Comparison of ENCODE assay signal across 30 cellular contexts in genomic region chr3:55729546-55729945, GRCh38.
"Had no signal": no experiment of that assay in that cellular context is flagged by ENCODE, and none has a peak within 500 bp of the region (broad histone marks: within the 10 kb centered on the region; RNA-seq: fewer than 3 reads in every experiment).

No MANE protein-coding gene starts in this region.

- H3K4me3 ChIP-seq: neural progenitor cell, ovary, psoas muscle, right lobe of liver, skin epidermis, smooth muscle cell, spleen, stomach, thoracic aorta, tibial artery, transverse colon, upper lobe of right lung, uterus had no signal

- H3K4me1 Mint-ChIP-seq: naive B cell; naive thymus-derived CD8-positive, alpha-beta T cell; stimulated activated memory B cell treated with anti-CD40 and anti-IgM and Interleukin-4, amounts not matched to agents 10 μg/mL and 1 μg/mL and 100 μg/mL, for 72 hours had no signal

- H3K36me3 Mint-ChIP-seq: naive B cell; naive thymus-derived CD8-positive, alpha-beta T cell; neural progenitor cell; stimulated activated memory B cell treated with anti-CD40 and anti-IgM and Interleukin-4, amounts not matched to agents 10 μg/mL and 1 μg/mL and 100 μg/mL, for 72 hours; type B pancreatic cell had no signal

- ATAC-seq: naive thymus-derived CD8-positive, alpha-beta T cell; psoas muscle; right cardiac atrium; right lobe of liver; upper lobe of right lung had no signal

- H3K9ac ChIP-seq: neural progenitor cell, parathyroid adenoma had no signal

- H3K4me1 ChIP-seq: neural progenitor cell, parathyroid adenoma, psoas muscle, right lobe of liver, spleen, stomach, tibial artery, transverse colon, upper lobe of right lung, uterus had no signal

- H3K4me2 ChIP-seq: neural progenitor cell, smooth muscle cell had no signal

- H3K79me2 ChIP-seq: parathyroid adenoma had no signal

- H3K27ac Mint-ChIP-seq: naive B cell; naive thymus-derived CD8-positive, alpha-beta T cell; neural progenitor cell; progenitor cell of endocrine pancreas; stimulated activated memory B cell treated with anti-CD40 and anti-IgM and Interleukin-4, amounts not matched to agents 10 μg/mL and 1 μg/mL and 100 μg/mL, for 72 hours; stimulated activated naive CD8-positive, alpha-beta T cell treated with anti-CD3 and anti-CD28 coated beads, Interleukin-15, Interleukin-2, amounts not matched to agents 100 ng/mL and 50 ng/mL, for 24 hours; type B pancreatic cell had no signal

- H3K27me3 ChIP-seq: neural progenitor cell, ovary, right lobe of liver, spleen, stomach, tibial artery, transverse colon, upper lobe of right lung, uterus had no signal

- H2AFZ ChIP-seq: neural progenitor cell, parathyroid adenoma had no signal

- DNase-seq: naive B cell; naive thymus-derived CD8-positive, alpha-beta T cell; occipital lobe; ovary; posterior cingulate gyrus; psoas muscle; right cardiac atrium; right lobe of liver; spleen; stimulated activated CD4-positive, alpha-beta T cell treated with anti-CD3 and anti-CD28 coated beads, Interleukin-12 subunit alpha, Interleukin-12 subunit beta, amount 100 ng/mL, for 4 hours; stimulated activated CD4-positive, alpha-beta T cell treated with anti-CD3 and anti-CD28 coated beads, Interleukin-1b, Interleukin-23, amount 100 ng/mL, for 48 hours; stimulated activated CD4-positive, alpha-beta T cell treated with anti-CD3 and anti-CD28 coated beads, Interleukin-4, amount 100 ng/mL, for 1 hour; stimulated activated CD4-positive, alpha-beta T cell treated with anti-CD3 and anti-CD28 coated beads, Interleukin-4, amount 100 ng/mL, for 4 hours; stimulated activated CD8-positive, alpha-beta memory T cell treated with anti-CD3 and anti-CD28 coated beads, Interleukin-4, amount 100 ng/mL, for 48 hours; stimulated activated naive CD4-positive, alpha-beta T cell treated with Interleukin-2 at 50 U/mL for 16 hours; stomach; tibial artery; transverse colon; upper lobe of right lung; uterus had no signal

- H3K9me3 Mint-ChIP-seq: nephron, neural progenitor cell, type B pancreatic cell had no signal

- H3K4me3 Mint-ChIP-seq: naive B cell; naive thymus-derived CD8-positive, alpha-beta T cell; nephron; neural progenitor cell; stimulated activated memory B cell treated with anti-CD40 and anti-IgM and Interleukin-4, amounts not matched to agents 10 μg/mL and 1 μg/mL and 100 μg/mL, for 72 hours; stimulated activated naive CD8-positive, alpha-beta T cell treated with anti-CD3 and anti-CD28 coated beads, Interleukin-15, Interleukin-2, amounts not matched to agents 100 ng/mL and 50 ng/mL, for 24 hours; type B pancreatic cell had no signal

- H3K27me3 Mint-ChIP-seq: naive B cell; progenitor cell of endocrine pancreas; stimulated activated memory B cell treated with anti-CD40 and anti-IgM and Interleukin-4, amounts not matched to agents 10 μg/mL and 1 μg/mL and 100 μg/mL, for 72 hours had no signal

- H3K27ac ChIP-seq: neural progenitor cell, ovary, parathyroid adenoma, psoas muscle, right lobe of liver, skin epidermis, spleen, stomach, thoracic aorta, tibial artery, transverse colon, upper lobe of right lung, uterus had no signal

- H3K9me3 ChIP-seq: ovary, psoas muscle, right lobe of liver, spleen, stomach, thoracic aorta, tibial artery, transverse colon, upper lobe of right lung, uterus had no signal

- H3K36me3 ChIP-seq: neural progenitor cell, ovary, right lobe of liver, spleen, stomach, thoracic aorta, tibial artery, transverse colon, upper lobe of right lung, uterus had no signal
